In the genomic region with DNA sequence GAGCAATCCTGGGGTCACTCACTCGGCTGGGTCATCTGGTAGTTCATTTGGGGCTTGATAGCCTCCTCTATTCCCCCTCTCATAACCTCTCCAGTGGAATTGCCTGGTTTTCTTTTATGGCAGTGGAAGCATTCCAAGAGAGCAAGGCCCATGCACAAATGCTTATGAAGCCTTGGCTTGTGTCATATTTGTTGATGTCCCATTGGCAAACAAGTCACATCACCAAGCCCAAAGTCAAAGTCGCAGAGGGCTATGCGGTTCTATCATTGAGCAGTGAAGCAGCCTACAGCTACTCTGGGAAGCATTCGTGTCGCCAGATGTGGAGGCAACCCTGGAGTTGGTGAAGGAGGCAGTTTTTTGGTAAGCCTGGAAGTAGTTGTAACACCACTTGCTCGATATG, we compare ENCODE assay signal across 41 cellular contexts. TPM values are rescaled to one million over a fixed set of nuclear protein-coding genes. Genes with fewer than 3 reads are reported as not detected.
"Had no signal": no experiment of that assay in that cellular context is flagged by ENCODE, and none has a peak within 500 bp of the region (broad histone marks: within the 10 kb centered on the region; RNA-seq: fewer than 3 reads in every experiment).

No MANE protein-coding gene starts in this region.

- H3K9me3 ChIP-seq: adrenal gland, ascending aorta, body of pancreas, breast epithelium had no signal

- H3K36me3 Mint-ChIP-seq: activated naive CD4-positive, alpha-beta T cell treated with anti-CD3 and anti-CD28 coated beads, Interleukin-2, amount 10 ng/mL, durations not matched to agents 7 days and 5 days; activated naive CD4-positive, alpha-beta T cell treated with anti-CD3 and anti-CD28 coated beads, Interleukin-2, amount 50 U/mL, for 24 hours; activated naive CD4-positive, alpha-beta T cell treated with anti-CD3 and anti-CD28 coated beads, Interleukin-2, amount 50 U/mL, for 72 hours; activated naive CD8-positive, alpha-beta T cell; activated naive CD8-positive, alpha-beta T cell treated with anti-CD3 and anti-CD28 coated beads for 36 hours; activated naive CD8-positive, alpha-beta T cell treated with anti-CD3 and anti-CD28 coated beads, Interleukin-2, amount 10 ng/mL, durations not matched to agents 7 days and 5 days; brain had no signal

- H3K36me3 ChIP-seq: adrenal gland, ascending aorta, brain microvascular endothelial cell, breast epithelium, cardiac muscle cell had no signal

- H3K4me1 ChIP-seq: adrenal gland, ascending aorta, body of pancreas, breast epithelium had no signal

- H3K9me3 Mint-ChIP-seq: activated naive CD4-positive, alpha-beta T cell treated with anti-CD3 and anti-CD28 coated beads for 36 hours; activated naive CD4-positive, alpha-beta T cell treated with anti-CD3 and anti-CD28 coated beads, Interleukin-2, amount 10 ng/mL, durations not matched to agents 7 days and 5 days; activated naive CD4-positive, alpha-beta T cell treated with anti-CD3 and anti-CD28 coated beads, Interleukin-2, amount 50 U/mL, for 24 hours; activated naive CD4-positive, alpha-beta T cell treated with anti-CD3 and anti-CD28 coated beads, Interleukin-2, amount 50 U/mL, for 72 hours; activated naive CD8-positive, alpha-beta T cell treated with anti-CD3 and anti-CD28 coated beads for 36 hours; activated naive CD8-positive, alpha-beta T cell treated with anti-CD3 and anti-CD28 coated beads, Interleukin-2, amount 10 ng/mL, durations not matched to agents 7 days and 5 days; activated naive CD8-positive, alpha-beta T cell treated with anti-CD3 and anti-CD28 coated beads, Interleukin-2, amount 50 U/mL, for 24 hours; activated T-cell treated with anti-CD3 and anti-CD28 coated beads, Interleukin-2, amount 50 U/mL, for 24 hours; activated T-cell treated with anti-CD3 and anti-CD28 coated beads, Interleukin-2, amount 50 U/mL, for 4 hours; activated T-cell treated with anti-CD3 and anti-CD28 coated beads, Interleukin-2, amount 50 U/mL, for 72 hours; activated T-helper 1 cell treated with anti-CD3 and anti-CD28 coated beads, Interleukin-12 subunit alpha, Interleukin-12 subunit beta, Interleukin-2, Interleukin-4 antibody, amounts not matched to agents 30 ng/mL and 10 ng/mL and 1 ng/mL, durations not matched to agents 14 hours and 24 hours and 36 hours; activated T-helper 17 cell treated with anti-CD3 and anti-CD28 coated beads, Interleukin-2, amount 50 U/mL, for 72 hours; activated T-helper 2 cell treated with anti-CD3 and anti-CD28 coated beads, Interferon-gamma antibody, Interleukin-2, Interleukin-4, amounts not matched to agents 10 μg/mL and 5 μg/mL and 100 μg/mL, durations not matched to agents 14 hours and 24 hours and 36 hours; brain; central memory CD8-positive, alpha-beta T cell had no signal

- H3K27me3 ChIP-seq: adrenal gland, ascending aorta, body of pancreas, brain microvascular endothelial cell, breast epithelium, cardiac muscle cell had no signal

- H3K27ac Mint-ChIP-seq: activated naive CD4-positive, alpha-beta T cell treated with anti-CD3 and anti-CD28 coated beads for 36 hours; activated naive CD4-positive, alpha-beta T cell treated with anti-CD3 and anti-CD28 coated beads, Interleukin-2, amount 10 ng/mL, durations not matched to agents 7 days and 5 days; activated naive CD4-positive, alpha-beta T cell treated with anti-CD3 and anti-CD28 coated beads, Interleukin-2, amount 50 U/mL, for 24 hours; activated naive CD4-positive, alpha-beta T cell treated with anti-CD3 and anti-CD28 coated beads, Interleukin-2, amount 50 U/mL, for 72 hours; activated naive CD8-positive, alpha-beta T cell; activated naive CD8-positive, alpha-beta T cell treated with anti-CD3 and anti-CD28 coated beads for 36 hours; activated naive CD8-positive, alpha-beta T cell treated with anti-CD3 and anti-CD28 coated beads, Interleukin-2, amount 10 ng/mL, durations not matched to agents 7 days and 5 days; activated naive CD8-positive, alpha-beta T cell treated with anti-CD3 and anti-CD28 coated beads, Interleukin-2, amount 50 U/mL, for 24 hours; activated T-cell treated with anti-CD3 and anti-CD28 coated beads, Interleukin-2, amount 50 U/mL, for 24 hours; activated T-cell treated with anti-CD3 and anti-CD28 coated beads, Interleukin-2, amount 50 U/mL, for 72 hours; activated T-helper 1 cell treated with anti-CD3 and anti-CD28 coated beads, Interleukin-12 subunit alpha, Interleukin-12 subunit beta, Interleukin-2, Interleukin-4 antibody, amounts not matched to agents 30 ng/mL and 10 ng/mL and 1 ng/mL, durations not matched to agents 14 hours and 24 hours and 36 hours; activated T-helper 17 cell treated with anti-CD3 and anti-CD28 coated beads, Interleukin-2, amount 50 U/mL, for 72 hours; activated T-helper 2 cell treated with anti-CD3 and anti-CD28 coated beads, Interferon-gamma antibody, Interleukin-2, Interleukin-4, amounts not matched to agents 10 μg/mL and 5 μg/mL and 100 μg/mL, durations not matched to agents 14 hours and 24 hours and 36 hours; brain had no signal

- H3K4me3 ChIP-seq: adrenal gland, ascending aorta, body of pancreas, breast epithelium, cardiac muscle cell had no signal

- H3K27ac ChIP-seq: adrenal gland, ascending aorta, body of pancreas, brain microvascular endothelial cell, breast epithelium, cardiac muscle cell had no signal

- DNase-seq: activated effector memory CD4-positive, alpha-beta T cell treated with anti-CD3 and anti-CD28 coated beads, Interleukin-2, amount 50 U/mL, for 16 hours; activated effector memory CD4-positive, alpha-beta T cell treated with Interleukin-2 at 50 U/mL for 16 hours; activated gamma-delta T cell; activated gamma-delta T cell treated with Interleukin-2 at 50 U/mL for 16 hours; activated naive CD4-positive, alpha-beta T cell; activated naive CD4-positive, alpha-beta T cell treated with anti-CD3 and anti-CD28 coated beads for 36 hours; activated naive CD4-positive, alpha-beta T cell treated with anti-CD3 and anti-CD28 coated beads, Interleukin-2, amount 10 ng/mL, durations not matched to agents 7 days and 5 days; activated naive CD4-positive, alpha-beta T cell treated with anti-CD3 and anti-CD28 coated beads, Interleukin-2, amount 50 U/mL, for 16 hours; activated naive CD4-positive, alpha-beta T cell treated with Interleukin-2 at 50 U/mL for 16 hours; activated naive CD8-positive, alpha-beta T cell treated with anti-CD3 and anti-CD28 coated beads for 36 hours; activated naive CD8-positive, alpha-beta T cell treated with anti-CD3 and anti-CD28 coated beads, Interleukin-2, amount 10 ng/mL, durations not matched to agents 7 days and 5 days; activated naive CD8-positive, alpha-beta T cell treated with anti-CD3 and anti-CD28 coated beads, Interleukin-2, amount 50 U/mL, for 24 hours; activated T-cell treated with anti-CD3 and anti-CD28 coated beads, Interleukin-2, amount 50 U/mL, for 1 hour; activated T-cell treated with anti-CD3 and anti-CD28 coated beads, Interleukin-2, amount 50 U/mL, for 24 hours; activated T-cell treated with anti-CD3 and anti-CD28 coated beads, Interleukin-2, amount 50 U/mL, for 4 hours; activated T-cell treated with anti-CD3 and anti-CD28 coated beads, Interleukin-2, amount 50 U/mL, for 48 hours; activated T-cell treated with anti-CD3 and anti-CD28 coated beads, Interleukin-2, amount 50 U/mL, for 72 hours; amniotic stem cell; amygdala; anterior cingulate cortex; aorta; body of pancreas; brain microvascular endothelial cell; caudate nucleus; central memory CD4-positive, alpha-beta T cell; cerebellar nuclear complex had no signal

- FAIRE-seq: astrocyte, bronchial epithelial cell had no signal

- H3K4me3 Mint-ChIP-seq: activated naive CD4-positive, alpha-beta T cell treated with anti-CD3 and anti-CD28 coated beads for 36 hours; activated naive CD4-positive, alpha-beta T cell treated with anti-CD3 and anti-CD28 coated beads, Interleukin-2, amount 10 ng/mL, durations not matched to agents 7 days and 5 days; activated naive CD4-positive, alpha-beta T cell treated with anti-CD3 and anti-CD28 coated beads, Interleukin-2, amount 50 U/mL, for 24 hours; activated naive CD8-positive, alpha-beta T cell; activated naive CD8-positive, alpha-beta T cell treated with anti-CD3 and anti-CD28 coated beads for 36 hours; activated naive CD8-positive, alpha-beta T cell treated with anti-CD3 and anti-CD28 coated beads, Interleukin-2, amount 10 ng/mL, durations not matched to agents 7 days and 5 days; activated naive CD8-positive, alpha-beta T cell treated with anti-CD3 and anti-CD28 coated beads, Interleukin-2, amount 50 U/mL, for 24 hours; activated T-cell treated with anti-CD3 and anti-CD28 coated beads, Interleukin-2, amount 50 U/mL, for 24 hours; activated T-cell treated with anti-CD3 and anti-CD28 coated beads, Interleukin-2, amount 50 U/mL, for 4 hours; activated T-cell treated with anti-CD3 and anti-CD28 coated beads, Interleukin-2, amount 50 U/mL, for 72 hours; activated T-helper 1 cell treated with anti-CD3 and anti-CD28 coated beads, Interleukin-12 subunit alpha, Interleukin-12 subunit beta, Interleukin-2, Interleukin-4 antibody, amounts not matched to agents 30 ng/mL and 10 ng/mL and 1 ng/mL, durations not matched to agents 14 hours and 24 hours and 36 hours; activated T-helper 17 cell treated with anti-CD3 and anti-CD28 coated beads, Interleukin-2, amount 50 U/mL, for 72 hours; brain; central memory CD8-positive, alpha-beta T cell had no signal

- H3K27me3 Mint-ChIP-seq: activated naive CD4-positive, alpha-beta T cell treated with anti-CD3 and anti-CD28 coated beads, Interleukin-2, amount 50 U/mL, for 24 hours; activated naive CD8-positive, alpha-beta T cell; activated naive CD8-positive, alpha-beta T cell treated with anti-CD3 and anti-CD28 coated beads for 36 hours; activated T-cell treated with anti-CD3 and anti-CD28 coated beads, Interleukin-2, amount 50 U/mL, for 24 hours; central memory CD8-positive, alpha-beta T cell had no signal

- H3K4me1 Mint-ChIP-seq: activated naive CD4-positive, alpha-beta T cell treated with anti-CD3 and anti-CD28 coated beads, Interleukin-2, amount 10 ng/mL, durations not matched to agents 7 days and 5 days; activated naive CD4-positive, alpha-beta T cell treated with anti-CD3 and anti-CD28 coated beads, Interleukin-2, amount 50 U/mL, for 24 hours; activated naive CD8-positive, alpha-beta T cell treated with anti-CD3 and anti-CD28 coated beads for 36 hours; activated naive CD8-positive, alpha-beta T cell treated with anti-CD3 and anti-CD28 coated beads, Interleukin-2, amount 10 ng/mL, durations not matched to agents 7 days and 5 days; activated naive CD8-positive, alpha-beta T cell treated with anti-CD3 and anti-CD28 coated beads, Interleukin-2, amount 50 U/mL, for 24 hours; activated T-helper 17 cell treated with anti-CD3 and anti-CD28 coated beads, Interleukin-2, amount 50 U/mL, for 72 hours; central memory CD8-positive, alpha-beta T cell had no signal

- ATAC-seq: activated naive CD4-positive, alpha-beta T cell treated with anti-CD3 and anti-CD28 coated beads, Interleukin-2, amount 50 U/mL, for 72 hours; activated naive CD8-positive, alpha-beta T cell treated with anti-CD3 and anti-CD28 coated beads, Interleukin-2, amount 50 U/mL, for 24 hours; activated T-cell treated with anti-CD3 and anti-CD28 coated beads, Interleukin-2, amount 50 U/mL, for 4 hours; activated T-cell treated with anti-CD3 and anti-CD28 coated beads, Interleukin-2, amount 50 U/mL, for 72 hours; activated T-helper 17 cell treated with anti-CD3 and anti-CD28 coated beads, Interleukin-2, amount 50 U/mL, for 72 hours; body of pancreas had no signal

RNA-seq across cellular contexts. Expression of a gene that starts 52.9 kb away (rescaled TPM):
- total RNA-seq: activated naive CD4-positive, alpha-beta T cell treated with anti-CD3 and anti-CD28 coated beads for 36 hours; activated naive CD4-positive, alpha-beta T cell treated with anti-CD3 and anti-CD28 coated beads, Interleukin-2, amount 50 U/mL, for 72 hours; activated naive CD8-positive, alpha-beta T cell treated with anti-CD3 and anti-CD28 coated beads for 36 hours; activated naive CD8-positive, alpha-beta T cell treated with anti-CD3 and anti-CD28 coated beads, Interleukin-2, amount 10 ng/mL, durations not matched to agents 7 days and 5 days; activated T-cell treated with anti-CD3 and anti-CD28 coated beads, Interleukin-2, amount 50 U/mL, for 4 hours; activated T-cell treated with anti-CD3 and anti-CD28 coated beads, Interleukin-2, amount 50 U/mL, for 72 hours; activated T-helper 1 cell treated with anti-CD3 and anti-CD28 coated beads, Interleukin-12 subunit alpha, Interleukin-12 subunit beta, Interleukin-2, Interleukin-4 antibody, amounts not matched to agents 30 ng/mL and 10 ng/mL and 1 ng/mL, durations not matched to agents 14 hours and 24 hours and 36 hours; activated T-helper 17 cell treated with anti-CD3 and anti-CD28 coated beads, Interleukin-2, amount 50 U/mL, for 72 hours; activated T-helper 2 cell treated with anti-CD3 and anti-CD28 coated beads, Interferon-gamma antibody, Interleukin-2, Interleukin-4, amounts not matched to agents 10 μg/mL and 5 μg/mL and 100 μg/mL, durations not matched to agents 14 hours and 24 hours and 36 hours; ascending aorta; astrocyte; bronchial epithelial cell; cardiac muscle cell; chondrocyte had no signal
- polyA plus RNA-seq: cardiac muscle cell had no signal
